8 cellular contexts compared by ENCODE assay signal in genomic region chr7:55571534-55572377, GRCh38. TPM values are rescaled to one million over a fixed set of nuclear protein-coding genes. Genes with fewer than 3 reads are reported as not detected.
DNase-seq lines count a peak whose midpoint lies in the region; ATAC-seq, FAIRE-seq and TF ChIP-seq lines count a peak whose summit lies in the region.

No MANE protein-coding gene starts in this region.

- peak; percentile 40 to 69 (median 56) for DNase-seq in CD4-positive, alpha-beta T cell
- peak; percentile 62 for DNase-seq in RWPE1 (ENCODE audit: low spot score)
- peak; percentile 37 for DNase-seq in activated gamma-delta T cell treated with anti-CD3 and anti-CD28 coated beads, Interleukin-2, amount 50 U/mL, for 16 hours (ENCODE audit: low read depth)
- DNase-seq in frontal cortex (ENCODE audit: low spot score in 2 of 2), result peak; percentile 50 to 55
- DNase-seq in ovary, result peak; percentile 45 to 72 (median 60)
- DNase-seq in uterus, result peak; percentile 41 to 52

- H3K4me3 ChIP-seq in ovary (peak overlapping the region; percentile 96), uterus (peak overlapping the region; percentile 84 to 100)

- H3K27ac ChIP-seq in CD4-positive, alpha-beta T cell (ENCODE audit: low read depth, low read length), result peak overlapping the region; percentile 89
- H3K27ac ChIP-seq in RWPE1 (peak overlapping the region; percentile 95), ovary (peak overlapping the region; percentile 70 to 83), uterus (peak overlapping the region; percentile 83 to 97)

- TF ChIP-seq POLR2A in ovary (IDR thresholded peaks at IDR 0.05) (peak; percentile 27), uterus (IDR thresholded peaks at IDR 0.05) (no peak)

- POLR2A ChIA-PET in CD4-positive, alpha-beta T cell (lab: Charles Lee), result interaction anchor here (0.6 to 3.5 kb wide), 5 partner anchors 12 to 480 kb away, joined by 3 to 39 read pairs (median 7); partner anchors contain the start of genes CCT6A, LANCL2 and PSPH
- POLR2A ChIA-PET in RWPE1 (lab: Yijun Ruan, JAX; ENCODE audit: low non-redundant PET), result no interaction called here

- FAIRE-seq in frontal cortex (lab: Jason Lieb, UNC), result no peak

- H3K27me3 Mint-ChIP-seq in CD4-positive, alpha-beta T cell, result no peaks in the 10 kb centered on the region

- H3K36me3 ChIP-seq in ovary, result no peaks in the 10 kb centered on the region
- no peaks in the 10 kb centered on the region for H3K36me3 ChIP-seq in uterus

- no peaks in the 10 kb centered on the region for H3K27me3 ChIP-seq in CD4-positive, alpha-beta T cell (ENCODE audit: control insufficient read depth, insufficient read depth, low read length)
- H3K27me3 ChIP-seq in ovary, result no peaks in the 10 kb centered on the region
- no peaks in the 10 kb centered on the region for H3K27me3 ChIP-seq in uterus

- H3K9me3 Mint-ChIP-seq in CD4-positive, alpha-beta T cell, result no peaks in the 10 kb centered on the region

- ATAC-seq in CD4-positive, alpha-beta T cell (ENCODE audit: poor library complexity), result peak; percentile 42
- ATAC-seq in GM19395 (IDR thresholded peaks at IDR 0.05; ENCODE audit: unreplicated experiment), result peak; percentile 19
- ATAC-seq in HG03460 (IDR thresholded peaks at IDR 0.05; ENCODE audit: unreplicated experiment), result peak; percentile 11

- intact Hi-C loops in CD4-positive, alpha-beta T cell (cut with DNase I, micrococcal nuclease), result loop anchor here (2.0 to 10.0 kb wide), 7 partner anchors 15 to 814 kb away; partner anchors contain the start of genes LANCL2 (in 2 of the 2), NIPSNAP2 (in 1 of the 2) and SEC61G (in 1 of the 2)
- intact Hi-C loops in ovary (cut with DNase I) (no loop called here), uterus (cut with DNase I; ENCODE audit: low total_unique reads) (no loop called here)

- TF ChIP-seq EP300 in ovary (IDR thresholded peaks at IDR 0.05), result no peak

- no peaks in the 10 kb centered on the region for H3K9me3 ChIP-seq in CD4-positive, alpha-beta T cell (ENCODE audit: control insufficient read depth, low read length)
- H3K9me3 ChIP-seq in ovary (no peaks in the 10 kb centered on the region), uterus (no peaks in the 10 kb centered on the region)

- H3K4me1 Mint-ChIP-seq in CD4-positive, alpha-beta T cell (ENCODE audit: low read depth), result peaks cover 72% of the 10 kb centered on the region

- WGBS in ovary, 3 donors, result 0 to 1% (median 1%) methylated on average over 56 to 97 of the region's 97 CpGs

- H3K4me1 ChIP-seq in ovary (ENCODE audit: insufficient read depth) (peaks cover 2% of the 10 kb centered on the region), uterus (peaks cover 0 to 6% of the 10 kb centered on the region in 2 donors)

- H3K27ac Mint-ChIP-seq in CD4-positive, alpha-beta T cell, result peak overlapping the region; percentile 81

- H3K36me3 Mint-ChIP-seq in CD4-positive, alpha-beta T cell (ENCODE audit: low read depth), result peaks cover 19% of the 10 kb centered on the region

- TF ChIP-seq CTCF in CD4-positive, alpha-beta T cell (IDR thresholded peaks at IDR 0.05), result no peak
- TF ChIP-seq CTCF in RWPE1 (conservative IDR thresholded peaks at IDR 0.05; ENCODE audit: low read depth) (0 out of 2 replicates have a peak, but pooled peaks have one; percentile 49), ovary (IDR thresholded peaks at IDR 0.05) (peak in 1 of 3 donors; percentile 48), uterus (IDR thresholded peaks at IDR 0.05) (no peak)

- H3K4me3 Mint-ChIP-seq in CD4-positive, alpha-beta T cell, result peak overlapping the region; percentile 96

- CTCF ChIA-PET in CD4-positive, alpha-beta T cell (lab: Charles Lee), result interaction anchor here (0.7 to 1.2 kb wide), 2 partner anchors 38 to 103 kb away, joined by 3 to 4 read pairs; no protein-coding TSS in a partner anchor
- CTCF ChIA-PET in RWPE1 (lab: Yijun Ruan, JAX), result no interaction called here

RNA-seq across cellular contexts. Expression of gene VOPP1, which starts 0.5 kb away (rescaled TPM):
- 10 to 100 TPM; 49.6 to 53.1 TPM for total RNA-seq in CD4-positive, alpha-beta T cell
- 83.6 TPM for total RNA-seq in frontal cortex
- total RNA-seq in ovary, result 10 to 100 TPM; 28.0 to 52.1 (median 48.9) TPM
- polyA plus RNA-seq in ovary, result 10 to 100 TPM; 33.9 to 44.0 TPM
- 10 to 100 TPM; 22.1 to 58.9 (median 39.8) TPM for total RNA-seq in uterus

Comparison
In these comparisons a context has a peak if more than half of its experiments do, and no peak if none do; other contexts are left out.
1. Peak in every context shown above with its lines: DNase-seq, ATAC-seq, H3K4me3 ChIP-seq and H3K27ac ChIP-seq.
2. intact Hi-C loops: an anchor here in CD4-positive, alpha-beta T cell (2.0 to 10.0 kb wide); none called in ovary and uterus.